ENCODE assay signal across 1 cellular context in the genomic region with DNA sequence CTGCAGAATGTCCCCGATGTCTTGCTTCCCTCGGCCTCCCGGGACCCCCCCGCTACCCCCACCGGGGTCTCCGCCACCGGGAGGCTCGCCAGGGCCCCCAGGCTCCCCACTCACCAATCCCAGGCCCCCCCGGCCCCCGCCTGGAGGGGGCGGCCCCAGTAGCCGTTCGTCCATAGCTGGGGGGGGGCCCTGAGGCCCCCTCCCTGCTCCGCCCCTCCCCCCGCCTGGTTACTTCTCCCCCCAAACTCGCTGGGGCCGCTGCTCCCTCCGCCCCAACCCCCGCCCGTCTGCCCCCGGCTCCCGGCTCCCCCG.
TF ChIP-seq lines count a peak whose summit lies in the region.

No MANE protein-coding gene starts in this region.

TF ChIP-seq in H1, 55 proteins besides CTCF, POLR2A, EP300 and RAD21:
- TF ChIP-seq HDAC2 (IDR thresholded peaks at IDR 0.05; ENCODE audit: borderline replicate concordance in 1 of 2, low read depth in 2 of 2, low read length in 2 of 2) (no peak), SRF (IDR thresholded peaks at IDR 0.05; ENCODE audit: low read depth, low read length) (no peak), YY1 (IDR thresholded peaks at IDR 0.05; ENCODE audit: low read depth, low read length) (no peak), CBX5 (IDR thresholded peaks at IDR 0.05; ENCODE audit: low read depth, low read length) (no peak), TBP (IDR thresholded peaks at IDR 0.05; ENCODE audit: low read depth, low read length) (no peak), POU5F1 (IDR thresholded peaks at IDR 0.05; ENCODE audit: low read depth, low read length) (no peak), KDM5A (IDR thresholded peaks at IDR 0.05; ENCODE audit: low read length) (no peak)
- TF ChIP-seq, protein P1, sequence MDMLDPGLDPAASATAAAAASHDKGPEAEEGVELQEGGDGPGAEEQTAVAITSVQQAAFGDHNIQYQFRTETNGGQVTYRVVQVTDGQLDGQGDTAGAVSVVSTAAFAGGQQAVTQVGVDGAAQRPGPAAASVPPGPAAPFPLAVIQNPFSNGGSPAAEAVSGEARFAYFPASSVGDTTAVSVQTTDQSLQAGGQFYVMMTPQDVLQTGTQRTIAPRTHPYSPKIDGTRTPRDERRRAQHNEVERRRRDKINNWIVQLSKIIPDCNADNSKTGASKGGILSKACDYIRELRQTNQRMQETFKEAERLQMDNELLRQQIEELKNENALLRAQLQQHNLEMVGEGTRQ (IDR thresholded peaks at IDR 0.05; ENCODE audit: low read length), result no peak
- TF ChIP-seq, protein P2, sequence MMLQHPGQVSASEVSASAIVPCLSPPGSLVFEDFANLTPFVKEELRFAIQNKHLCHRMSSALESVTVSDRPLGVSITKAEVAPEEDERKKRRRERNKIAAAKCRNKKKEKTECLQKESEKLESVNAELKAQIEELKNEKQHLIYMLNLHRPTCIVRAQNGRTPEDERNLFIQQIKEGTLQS (IDR thresholded peaks at IDR 0.05; ENCODE audit: insufficient read depth, low read depth, low read length), result no peak
